ENCODE assay signal across 8 cellular contexts in genomic region chr12:31897791-31898503, GRCh38.
DNase-seq lines count a peak whose midpoint lies in the region; ATAC-seq and FAIRE-seq lines count a peak whose summit lies in the region.
"Had no signal": no experiment of that assay in that cellular context is flagged by ENCODE, and none has a peak within 500 bp of the region (broad histone marks: within the 10 kb centered on the region; RNA-seq: fewer than 3 reads in every experiment).

No MANE protein-coding gene starts in this region.

- peak overlapping the region; percentile 100 for H3K27ac Mint-ChIP-seq in activated T-cell treated with anti-CD3 and anti-CD28 coated beads, Interleukin-2, amount 50 U/mL, for 72 hours

- DNase-seq in GM19239 (ENCODE audit: insufficient read length, low spot score) (no peak), NCI-H187 (lab: John Stamatoyannopoulos, UW) (peak; percentile 25 to 40), kidney tubule cell (ENCODE audit: low spot score) (peak; percentile 77)
- DNase-seq in activated T-cell treated with anti-CD3 and anti-CD28 coated beads, Interleukin-2, amount 50 U/mL, for 72 hours: peak; percentile 30 to 37

- no peak for ATAC-seq in activated T-cell treated with anti-CD3 and anti-CD28 coated beads, Interleukin-2, amount 50 U/mL, for 72 hours (replicated peaks in 1 of 2)
- no peak for ATAC-seq in GM21360 (IDR thresholded peaks at IDR 0.05; ENCODE audit: unreplicated experiment)
- ATAC-seq in HG02884 (IDR thresholded peaks at IDR 0.05; ENCODE audit: unreplicated experiment): no peak
- no peak for ATAC-seq in HG02588 (IDR thresholded peaks at IDR 0.05; ENCODE audit: unreplicated experiment)

- H3K36me3 Mint-ChIP-seq in activated T-cell treated with anti-CD3 and anti-CD28 coated beads, Interleukin-2, amount 50 U/mL, for 72 hours (ENCODE audit: insufficient read depth in 2 of 2): peaks cover 44 to 68% of the 10 kb centered on the region in 2 donors

- H3K9me3 Mint-ChIP-seq in activated T-cell treated with anti-CD3 and anti-CD28 coated beads, Interleukin-2, amount 50 U/mL, for 72 hours: peaks cover 26 to 33% of the 10 kb centered on the region in 2 donors

- peak; percentile 82 for FAIRE-seq in GM19239 (lab: Jason Lieb, UNC)
- FAIRE-seq: islet of Langerhans had no signal

- peak overlapping the region; percentile 68 to 99 for H3K4me3 Mint-ChIP-seq in activated T-cell treated with anti-CD3 and anti-CD28 coated beads, Interleukin-2, amount 50 U/mL, for 72 hours

- H3K27me3 Mint-ChIP-seq in activated T-cell treated with anti-CD3 and anti-CD28 coated beads, Interleukin-2, amount 50 U/mL, for 72 hours (ENCODE audit: low read depth): no peaks in the 10 kb centered on the region

- H3K4me1 Mint-ChIP-seq in activated T-cell treated with anti-CD3 and anti-CD28 coated beads, Interleukin-2, amount 50 U/mL, for 72 hours (ENCODE audit: low read depth): peaks cover 54% of the 10 kb centered on the region
